ENCODE assay signal across 18 cellular contexts in the genomic region with DNA sequence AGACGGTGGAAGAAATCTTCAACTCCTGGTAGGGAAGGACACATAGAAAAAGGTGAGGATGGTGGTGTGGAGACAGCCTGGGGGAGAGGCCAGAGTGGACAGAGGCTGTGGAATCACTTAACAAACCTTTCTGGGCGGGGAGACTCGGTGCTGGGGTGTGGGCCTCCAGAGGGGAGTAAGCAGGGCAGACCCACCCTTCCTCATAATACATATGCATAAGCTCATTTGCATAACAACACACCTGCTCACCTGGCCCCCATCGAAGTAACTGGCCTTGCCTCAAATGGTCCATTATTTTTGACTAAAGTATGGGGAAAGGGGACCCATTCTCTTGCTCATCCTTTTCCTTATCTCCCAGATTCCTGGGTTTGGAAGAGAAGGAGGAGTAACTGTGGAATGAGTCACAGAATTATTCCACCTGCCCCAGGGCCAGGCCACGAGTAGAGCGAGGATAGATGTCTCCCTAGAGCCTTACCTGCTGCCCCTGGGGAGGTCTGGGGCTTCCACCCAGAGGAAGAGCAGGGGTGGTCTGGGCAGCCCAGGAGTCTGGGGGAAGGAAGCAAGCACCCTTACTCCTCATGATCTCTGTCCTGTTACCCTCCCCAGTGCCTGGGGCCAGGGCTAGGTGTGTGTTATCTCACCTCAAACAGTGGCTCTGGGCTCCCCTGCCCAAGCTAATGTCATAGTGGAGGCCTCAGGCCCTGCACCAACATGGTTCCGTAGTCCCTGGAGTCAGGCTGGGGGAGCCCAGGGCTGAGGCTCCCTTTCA. TPM values are rescaled to one million over a fixed set of nuclear protein-coding genes. Genes with fewer than 3 reads are reported as not detected.
DNase-seq lines count a peak whose midpoint lies in the region; ATAC-seq, FAIRE-seq and TF ChIP-seq lines count a peak whose summit lies in the region.
"Had no signal": no experiment of that assay in that cellular context is flagged by ENCODE, and none has a peak within 500 bp of the region (broad histone marks: within the 10 kb centered on the region; RNA-seq: fewer than 3 reads in every experiment).

No MANE protein-coding gene starts in this region.

- H3K9me3 ChIP-seq in RWPE2 (ENCODE audit: severe bottlenecking): no peaks in the 10 kb centered on the region
- H3K9me3 ChIP-seq in keratinocyte (ENCODE audit: control insufficient read depth, low read depth, low read length): no peaks in the 10 kb centered on the region
- H3K9me3 ChIP-seq: transverse colon had no signal

- dilution Hi-C loops in keratinocyte (cut with MboI; ENCODE audit: extremely low pct_ligation_motif_present, low sequenced_read_pairs): no loop called here

- no peak overlapping the region for H2AFZ ChIP-seq in keratinocyte (ENCODE audit: control insufficient read depth, low read length)
- H2AFZ ChIP-seq: GM23248 had no signal

- CTCF ChIA-PET in activated CD4-positive, alpha-beta T cell treated with anti-CD3 and anti-CD28 coated beads for 36 hours (lab: Charles Lee): interaction anchor here (0.7 to 4.5 kb wide), 4 partner anchors 10 to 157 kb away, joined by 3 to 26 read pairs (median 4); a partner anchor contains a TSS

- H3K27ac Mint-ChIP-seq in activated CD4-positive, alpha-beta T cell treated with anti-CD3 and anti-CD28 coated beads for 36 hours: no peak overlapping the region
- peak overlapping the region; percentile 71 for H3K27ac Mint-ChIP-seq in progenitor cell of endocrine pancreas
- H3K27ac Mint-ChIP-seq: CD4-positive, alpha-beta T cell had no signal

- H3K27me3 ChIP-seq in RWPE2 (ENCODE audit: insufficient read depth, poor library complexity, severe bottlenecking): no peaks in the 10 kb centered on the region
- peaks cover 6% of the 10 kb centered on the region for H3K27me3 ChIP-seq in keratinocyte (ENCODE audit: control insufficient read depth, extremely low read depth, insufficient read depth, low read length)
- H3K27me3 ChIP-seq: cardiac muscle cell, transverse colon had no signal

- no peaks in the 10 kb centered on the region for H3K79me2 ChIP-seq in keratinocyte (ENCODE audit: control insufficient read depth, insufficient read depth, low read length)

- H3K4me2 ChIP-seq in keratinocyte (ENCODE audit: control insufficient read depth, extremely low read depth, insufficient read depth, low read depth, low read length): no peak overlapping the region

- H3K36me3 ChIP-seq in RWPE2 (ENCODE audit: low read depth) (no peaks in the 10 kb centered on the region), keratinocyte (ENCODE audit: control insufficient read depth in 2 of 2, extremely low read depth in 1 of 2, insufficient read depth in 2 of 2, low read length in 2 of 2) (no peaks in the 10 kb centered on the region)
- H3K36me3 ChIP-seq: cardiac muscle cell, transverse colon had no signal

- no peak for DNase-seq in activated CD4-positive, alpha-beta T cell treated with anti-CD3 and anti-CD28 coated beads for 36 hours
- DNase-seq in activated CD4-positive, alpha-beta T cell treated with anti-CD3 and anti-CD28 coated beads, Interleukin-2, amount 50 U/mL, for 4 hours: no peak
- DNase-seq in RWPE2 (ENCODE audit: low spot score) (no peak), keratinocyte (ENCODE audit: low read depth, low spot score) (no peak), progenitor cell of endocrine pancreas (ENCODE audit: low spot score, unreplicated experiment) (no peak), frontal cortex (ENCODE audit: low spot score in 2 of 2) (no peak)
- DNase-seq: anterior cingulate cortex; CD4-positive, alpha-beta T cell; DMS 273 treated with DMSO at 0.1 percent for 48 hours; GM23248; NCI-H187; transverse colon had no signal

- no peaks in the 10 kb centered on the region for H3K36me3 Mint-ChIP-seq in activated CD4-positive, alpha-beta T cell treated with anti-CD3 and anti-CD28 coated beads for 36 hours (ENCODE audit: low read depth)
- no peaks in the 10 kb centered on the region for H3K36me3 Mint-ChIP-seq in progenitor cell of endocrine pancreas (ENCODE audit: insufficient read depth)

- no peaks in the 10 kb centered on the region for H3K9me1 ChIP-seq in keratinocyte (ENCODE audit: control insufficient read depth, extremely low read depth, insufficient read depth, low read length)

- H3K4me3 ChIP-seq in RWPE2 (ENCODE audit: severe bottlenecking): no peak overlapping the region
- H3K4me3 ChIP-seq in keratinocyte (ENCODE audit: control insufficient read depth in 2 of 3, extremely low read depth in 1 of 3, insufficient read depth in 2 of 3, low read depth in 1 of 3, low read length in 3 of 3): no peak overlapping the region
- H3K4me3 ChIP-seq: cardiac muscle cell, GM23248, transverse colon had no signal

- intact Hi-C loops in activated CD4-positive, alpha-beta T cell treated with anti-CD3 and anti-CD28 coated beads for 36 hours (cut with DNase I, micrococcal nuclease): no loop called here

- no peaks in the 10 kb centered on the region for H3K9me3 Mint-ChIP-seq in activated CD4-positive, alpha-beta T cell treated with anti-CD3 and anti-CD28 coated beads for 36 hours (ENCODE audit: low read depth)
- no peaks in the 10 kb centered on the region for H3K9me3 Mint-ChIP-seq in progenitor cell of endocrine pancreas (ENCODE audit: low read depth)
- H3K9me3 Mint-ChIP-seq: activated CD4-positive, alpha-beta T cell treated with anti-CD3 and anti-CD28 coated beads, Interleukin-2, amount 10 ng/mL, durations not matched to agents 24 days and 14 days; CD4-positive, alpha-beta T cell had no signal

- H3K27me3 Mint-ChIP-seq in activated CD4-positive, alpha-beta T cell treated with anti-CD3 and anti-CD28 coated beads for 36 hours: peaks cover 4% of the 10 kb centered on the region
- peaks cover 16% of the 10 kb centered on the region for H3K27me3 Mint-ChIP-seq in progenitor cell of endocrine pancreas

- H3K4me3 Mint-ChIP-seq in activated CD4-positive, alpha-beta T cell treated with anti-CD3 and anti-CD28 coated beads for 36 hours: no peak overlapping the region
- H3K4me3 Mint-ChIP-seq in progenitor cell of endocrine pancreas (ENCODE audit: low read depth): no peak overlapping the region
- H3K4me3 Mint-ChIP-seq: activated CD4-positive, alpha-beta T cell treated with anti-CD3 and anti-CD28 coated beads, Interleukin-2, amount 10 ng/mL, durations not matched to agents 24 days and 14 days; CD4-positive, alpha-beta T cell had no signal

- peak; percentile 22 for ATAC-seq in activated CD4-positive, alpha-beta T cell treated with anti-CD3 and anti-CD28 coated beads for 36 hours
- ATAC-seq in RWPE2 (ENCODE audit: low read depth) (peak; percentile 75), HG03378 (IDR thresholded peaks at IDR 0.05; ENCODE audit: unreplicated experiment) (no peak), HG02981 (IDR thresholded peaks at IDR 0.05; ENCODE audit: unreplicated experiment) (no peak)

- H3K27ac ChIP-seq in RWPE2 (ENCODE audit: poor library complexity, severe bottlenecking) (no peak overlapping the region), keratinocyte (ENCODE audit: control insufficient read depth, insufficient read depth, low read length) (no peak overlapping the region)
- H3K27ac ChIP-seq: 22Rv1, cardiac muscle cell, GM23248, HL-60, transverse colon had no signal

- POLR2A ChIA-PET in activated CD4-positive, alpha-beta T cell treated with anti-CD3 and anti-CD28 coated beads for 36 hours (lab: Charles Lee): no interaction called here

- H3K4me1 Mint-ChIP-seq in activated CD4-positive, alpha-beta T cell treated with anti-CD3 and anti-CD28 coated beads for 36 hours: peaks cover 4% of the 10 kb centered on the region
- H3K4me1 Mint-ChIP-seq in progenitor cell of endocrine pancreas (ENCODE audit: low read depth): peaks cover 21% of the 10 kb centered on the region

- no peak overlapping the region for H3K9ac ChIP-seq in keratinocyte (ENCODE audit: control insufficient read depth, extremely low read depth, insufficient read depth, low read length)
- H3K9ac ChIP-seq: GM23248 had no signal

- FAIRE-seq in keratinocyte (lab: Jason Lieb, UNC) (peak; percentile 17), frontal cortex (lab: Jason Lieb, UNC) (no peak)

- no peaks in the 10 kb centered on the region for H4K20me1 ChIP-seq in keratinocyte (ENCODE audit: control insufficient read depth, extremely low read depth, insufficient read depth, low read length)

- no peaks in the 10 kb centered on the region for H3K4me1 ChIP-seq in RWPE2 (ENCODE audit: insufficient read depth, poor library complexity, severe bottlenecking)
- peaks cover 10% of the 10 kb centered on the region for H3K4me1 ChIP-seq in keratinocyte (ENCODE audit: control insufficient read depth, extremely low read depth, insufficient read depth, low read length)
- H3K4me1 ChIP-seq: transverse colon had no signal

- TF ChIP-seq CTCF in RWPE2 (IDR thresholded peaks at IDR 0.05; ENCODE audit: poor library complexity, severe bottlenecking) (no peak), keratinocyte (optimal IDR thresholded peaks at IDR 0.05 in 1 of 3, IDR thresholded peaks at IDR 0.05 in 1 of 3, conservative IDR thresholded peaks at IDR 0.05 in 1 of 3; ENCODE audit: extremely low read depth in 1 of 3, insufficient read depth in 2 of 3, low read length in 3 of 3) (no peak), progenitor cell of endocrine pancreas (IDR thresholded peaks at IDR 0.05; ENCODE audit: unreplicated experiment) (no peak)

RNA-seq across cellular contexts. Expression of a gene that starts 10.7 kb away (rescaled TPM):
- total RNA-seq in activated CD4-positive, alpha-beta T cell treated with anti-CD3 and anti-CD28 coated beads for 36 hours: 10 to 100 TPM; 64.6 to 72.8 TPM
- polyA plus RNA-seq in keratinocyte: 91.3 to 191 TPM (median 149 TPM) in 3 replicates
- 77.1 TPM for polyA plus RNA-seq in keratinocyte (2011; ENCODE audit: low read depth)
- 40.0 and 40.3 TPM in 2 replicates for polyA plus RNA-seq in keratinocyte (2011; cell fraction: cytosol; rRNA removed)
- 532 and 640 TPM in 2 replicates for polyA plus RNA-seq in keratinocyte (2011; cell fraction: nucleus; rRNA removed)
- polyA plus RNA-seq in keratinocyte (2012; ENCODE audit: low replicate concordance): 59.3 and 124 TPM in 2 replicates
- 142 to 449 TPM (median 209 TPM) in 3 replicates for polyA minus RNA-seq in keratinocyte
- polyA minus RNA-seq in keratinocyte (2011; cell fraction: cytosol; rRNA and poly(A)+ RNA removed): 20.7 TPM
- 96.5 and 113 TPM in 2 replicates for polyA minus RNA-seq in keratinocyte (2011; cell fraction: nucleus; rRNA and poly(A)+ RNA removed)
- total RNA-seq in progenitor cell of endocrine pancreas (243 and 267 TPM in 2 replicates), frontal cortex (15.5 TPM)

Comparison
In these comparisons a context has a peak if more than half of its experiments do, and no peak if none do; other contexts are left out.
1. ATAC-seq: peak in activated CD4-positive, alpha-beta T cell treated with anti-CD3 and anti-CD28 coated beads for 36 hours (single experiment) and RWPE2 (single experiment); none in HG03378 (single experiment) and HG02981 (single experiment).